8 cellular contexts compared by ENCODE assay signal in genomic region chr14:39114073-39114838, GRCh38. TPM values are rescaled to one million over a fixed set of nuclear protein-coding genes. Genes with fewer than 3 reads are reported as not detected.
DNase-seq lines count a peak whose midpoint lies in the region; ATAC-seq and TF ChIP-seq lines count a peak whose summit lies in the region.

Gene GEMIN2 (plus strand): TSS chr14:39114323. CDS start chr14:39114339, 16 bp downstream.

- peak within 1 kb of the TSS; percentile 98 for H3K27ac ChIP-seq in Panc1 (ENCODE audit: low read length)
- H3K27ac ChIP-seq in muscle layer of colon (ENCODE audit: low read depth, low read length) = peak within 1 kb of the TSS; percentile 57

- H3K36me3 Mint-ChIP-seq in activated T-cell treated with anti-CD3 and anti-CD28 coated beads, Interleukin-2, amount 50 U/mL, for 4 hours (ENCODE audit: insufficient read depth) = peaks cover 5% of the 10 kb centered on the region

- CTCF ChIA-PET in Panc1 (lab: Charles Lee) = no interaction called here

- H3K27me3 Mint-ChIP-seq in activated T-cell treated with anti-CD3 and anti-CD28 coated beads, Interleukin-2, amount 50 U/mL, for 4 hours (ENCODE audit: low read depth) = no peaks in the 10 kb centered on the region

- H3K36me3 ChIP-seq in Panc1 (ENCODE audit: control insufficient read depth, insufficient read depth, low read length) (peaks cover 3% of the 10 kb centered on the region), muscle layer of colon (ENCODE audit: insufficient read depth, low read length) (peaks cover 8% of the 10 kb centered on the region)

- peaks cover 18% of the 10 kb centered on the region for H3K4me1 Mint-ChIP-seq in activated T-cell treated with anti-CD3 and anti-CD28 coated beads, Interleukin-2, amount 50 U/mL, for 4 hours (ENCODE audit: low read depth)

- no peaks in the 10 kb centered on the region; the same call in 1 of the 2 replicates for H3K4me1 ChIP-seq in Panc1 (ENCODE audit: control insufficient read depth, insufficient read depth, low read length)
- peaks cover 5% of the 10 kb centered on the region for H3K4me1 ChIP-seq in muscle layer of colon (ENCODE audit: insufficient read depth, low read length)

- peak; percentile 96 for DNase-seq in DMS53 (lab: John Stamatoyannopoulos, UW)
- peak; percentile 90 for DNase-seq in KG1 (lab: John Stamatoyannopoulos, UW)
- DNase-seq in Panc1 (ENCODE audit: low read depth, low spot score) = peak; percentile 67
- DNase-seq in activated T-cell treated with anti-CD3 and anti-CD28 coated beads, Interleukin-2, amount 50 U/mL, for 4 hours = peak; percentile 90
- peak; percentile 89 for DNase-seq in stimulated activated CD8-positive, alpha-beta memory T cell treated with anti-CD3 and anti-CD28 coated beads, Interleukin-7, amount 100 ng/mL, for 24 hours (ENCODE audit: low read depth)

- intact Hi-C loops in Panc1 (cut with micrococcal nuclease; ENCODE audit: unreplicated experiment) = no loop called here

- in situ Hi-C loops in Panc1 (cut with HindIII; ENCODE audit: low pct_unique_long_range_greater_than_20kb, low sequenced_read_pairs) = no loop called here

- H3K4me3 Mint-ChIP-seq in activated T-cell treated with anti-CD3 and anti-CD28 coated beads, Interleukin-2, amount 50 U/mL, for 4 hours = peak within 1 kb of the TSS; percentile 97

- peak within 1 kb of the TSS; percentile 85 to 94 for H3K4me3 ChIP-seq in Panc1 (ENCODE audit: low read depth in 2 of 2, low read length in 2 of 2)
- H3K4me3 ChIP-seq in muscle layer of colon (ENCODE audit: low read depth in 1 of 2, low read length in 2 of 2) = peak within 1 kb of the TSS; percentile 46 to 93

- ATAC-seq in GM21723 (IDR thresholded peaks at IDR 0.05; ENCODE audit: unreplicated experiment) (peak; percentile 87), Panc1 (peak; percentile 98), esophagus mucosa (peak; percentile 99)
- ATAC-seq in activated T-cell treated with anti-CD3 and anti-CD28 coated beads, Interleukin-2, amount 50 U/mL, for 4 hours = peak; percentile 98

- no peaks in the 10 kb centered on the region for H3K9me3 Mint-ChIP-seq in activated T-cell treated with anti-CD3 and anti-CD28 coated beads, Interleukin-2, amount 50 U/mL, for 4 hours

- peak within 1 kb of the TSS; percentile 88 for H3K9ac ChIP-seq in muscle layer of colon (ENCODE audit: low read length)

- POLR2A ChIA-PET in Panc1 (lab: Charles Lee) = interaction anchor here (0.5 to 0.9 kb wide), 4 partner anchors 11 to 81 kb away, joined by 3 to 7 read pairs (median 4); partner anchors contain the start of gene SEC23A

- BruUV-seq in Panc1 (replicated peaks; lab: Mats Ljungman, UMichigan) = no TSS peak

- no peak for TF ChIP-seq CTCF in Panc1 (IDR thresholded peaks at IDR 0.05)

- H3K9me3 ChIP-seq in Panc1 (ENCODE audit: control insufficient read depth, insufficient read depth, low read depth, low read length) (no peaks in the 10 kb centered on the region), muscle layer of colon (ENCODE audit: low read length) (no peaks in the 10 kb centered on the region)

- H3K27me3 ChIP-seq in Panc1 (ENCODE audit: control insufficient read depth, insufficient read depth, low read length) = no peaks in the 10 kb centered on the region
- H3K27me3 ChIP-seq in muscle layer of colon (ENCODE audit: control insufficient read depth in 1 of 2, insufficient read depth in 2 of 2, low read length in 2 of 2) = no peaks in the 10 kb centered on the region

RNA-seq across cellular contexts. Expression of gene GEMIN2, which starts in this region (rescaled TPM):
- total RNA-seq in Panc1 (2021; ENCODE audit: unreplicated experiment) = 15.1 TPM
- polyA plus RNA-seq in Panc1 (2012; ENCODE audit: insufficient read length) = 6.2 TPM
- total RNA-seq in activated T-cell treated with anti-CD3 and anti-CD28 coated beads, Interleukin-2, amount 50 U/mL, for 4 hours = 10 to 100 TPM; 19.5 to 21.2 (median 21.1) TPM
- total RNA-seq in esophagus mucosa = 10.7 TPM

Comparison
In these comparisons a context has a peak if more than half of its experiments do, and no peak if none do; other contexts are left out.
1. Peak in every context shown above with its lines: DNase-seq, ATAC-seq, H3K4me3 ChIP-seq and H3K27ac ChIP-seq.